1 cellular context compared by ENCODE assay signal in the genomic region with DNA sequence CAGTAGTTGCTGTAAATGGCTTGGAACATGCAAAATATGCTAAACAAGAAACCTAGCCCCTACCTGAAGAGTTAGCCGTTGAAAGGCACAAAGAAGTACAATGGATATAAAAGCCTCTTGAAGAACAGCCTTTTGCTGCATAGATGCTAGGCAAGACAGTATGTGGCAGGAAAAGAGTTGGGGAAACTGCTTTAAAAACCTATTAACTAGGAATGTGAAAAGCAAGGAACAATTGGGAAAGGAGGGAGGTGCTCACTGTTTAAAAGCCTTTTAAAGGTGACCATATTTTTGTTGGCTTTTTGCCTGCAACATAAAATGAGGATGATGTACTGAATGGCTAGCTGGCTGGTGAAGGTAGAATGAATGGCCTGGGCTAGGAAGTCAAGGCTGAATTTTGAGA.
TF ChIP-seq lines count a peak whose summit lies in the region.

No MANE protein-coding gene starts in this region.

TF ChIP-seq in GM23338, 12 proteins besides CTCF, POLR2A, EP300 and RAD21 (continued from another document):
- TF ChIP-seq, protein P1, sequence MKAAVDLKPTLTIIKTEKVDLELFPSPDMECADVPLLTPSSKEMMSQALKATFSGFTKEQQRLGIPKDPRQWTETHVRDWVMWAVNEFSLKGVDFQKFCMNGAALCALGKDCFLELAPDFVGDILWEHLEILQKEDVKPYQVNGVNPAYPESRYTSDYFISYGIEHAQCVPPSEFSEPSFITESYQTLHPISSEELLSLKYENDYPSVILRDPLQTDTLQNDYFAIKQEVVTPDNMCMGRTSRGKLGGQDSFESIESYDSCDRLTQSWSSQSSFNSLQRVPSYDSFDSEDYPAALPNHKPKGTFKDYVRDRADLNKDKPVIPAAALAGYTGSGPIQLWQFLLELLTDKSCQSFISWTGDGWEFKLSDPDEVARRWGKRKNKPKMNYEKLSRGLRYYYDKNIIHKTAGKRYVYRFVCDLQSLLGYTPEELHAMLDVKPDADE (IDR thresholded peaks at IDR 0.05): no peak
- TF ChIP-seq CREB1 (CRISPR knock-in tag; IDR thresholded peaks at IDR 0.05; ENCODE audit: low read depth): no peak
- TF ChIP-seq EZH2phosphoT487 (IDR thresholded peaks at IDR 0.05; ENCODE audit: unreplicated experiment): no peak
- no peak for TF ChIP-seq ZNF114 (CRISPR knock-in tag; IDR thresholded peaks at IDR 0.05)
- no peak for TF ChIP-seq NANOG (IDR thresholded peaks at IDR 0.05; ENCODE audit: borderline replicate concordance)
- TF ChIP-seq, protein P2, sequence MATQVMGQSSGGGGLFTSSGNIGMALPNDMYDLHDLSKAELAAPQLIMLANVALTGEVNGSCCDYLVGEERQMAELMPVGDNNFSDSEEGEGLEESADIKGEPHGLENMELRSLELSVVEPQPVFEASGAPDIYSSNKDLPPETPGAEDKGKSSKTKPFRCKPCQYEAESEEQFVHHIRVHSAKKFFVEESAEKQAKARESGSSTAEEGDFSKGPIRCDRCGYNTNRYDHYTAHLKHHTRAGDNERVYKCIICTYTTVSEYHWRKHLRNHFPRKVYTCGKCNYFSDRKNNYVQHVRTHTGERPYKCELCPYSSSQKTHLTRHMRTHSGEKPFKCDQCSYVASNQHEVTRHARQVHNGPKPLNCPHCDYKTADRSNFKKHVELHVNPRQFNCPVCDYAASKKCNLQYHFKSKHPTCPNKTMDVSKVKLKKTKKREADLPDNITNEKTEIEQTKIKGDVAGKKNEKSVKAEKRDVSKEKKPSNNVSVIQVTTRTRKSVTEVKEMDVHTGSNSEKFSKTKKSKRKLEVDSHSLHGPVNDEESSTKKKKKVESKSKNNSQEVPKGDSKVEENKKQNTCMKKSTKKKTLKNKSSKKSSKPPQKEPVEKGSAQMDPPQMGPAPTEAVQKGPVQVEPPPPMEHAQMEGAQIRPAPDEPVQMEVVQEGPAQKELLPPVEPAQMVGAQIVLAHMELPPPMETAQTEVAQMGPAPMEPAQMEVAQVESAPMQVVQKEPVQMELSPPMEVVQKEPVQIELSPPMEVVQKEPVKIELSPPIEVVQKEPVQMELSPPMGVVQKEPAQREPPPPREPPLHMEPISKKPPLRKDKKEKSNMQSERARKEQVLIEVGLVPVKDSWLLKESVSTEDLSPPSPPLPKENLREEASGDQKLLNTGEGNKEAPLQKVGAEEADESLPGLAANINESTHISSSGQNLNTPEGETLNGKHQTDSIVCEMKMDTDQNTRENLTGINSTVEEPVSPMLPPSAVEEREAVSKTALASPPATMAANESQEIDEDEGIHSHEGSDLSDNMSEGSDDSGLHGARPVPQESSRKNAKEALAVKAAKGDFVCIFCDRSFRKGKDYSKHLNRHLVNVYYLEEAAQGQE (IDR thresholded peaks at IDR 0.05; ENCODE audit: unreplicated experiment): no peak
